30 cellular contexts compared by ENCODE assay signal in the genomic region with DNA sequence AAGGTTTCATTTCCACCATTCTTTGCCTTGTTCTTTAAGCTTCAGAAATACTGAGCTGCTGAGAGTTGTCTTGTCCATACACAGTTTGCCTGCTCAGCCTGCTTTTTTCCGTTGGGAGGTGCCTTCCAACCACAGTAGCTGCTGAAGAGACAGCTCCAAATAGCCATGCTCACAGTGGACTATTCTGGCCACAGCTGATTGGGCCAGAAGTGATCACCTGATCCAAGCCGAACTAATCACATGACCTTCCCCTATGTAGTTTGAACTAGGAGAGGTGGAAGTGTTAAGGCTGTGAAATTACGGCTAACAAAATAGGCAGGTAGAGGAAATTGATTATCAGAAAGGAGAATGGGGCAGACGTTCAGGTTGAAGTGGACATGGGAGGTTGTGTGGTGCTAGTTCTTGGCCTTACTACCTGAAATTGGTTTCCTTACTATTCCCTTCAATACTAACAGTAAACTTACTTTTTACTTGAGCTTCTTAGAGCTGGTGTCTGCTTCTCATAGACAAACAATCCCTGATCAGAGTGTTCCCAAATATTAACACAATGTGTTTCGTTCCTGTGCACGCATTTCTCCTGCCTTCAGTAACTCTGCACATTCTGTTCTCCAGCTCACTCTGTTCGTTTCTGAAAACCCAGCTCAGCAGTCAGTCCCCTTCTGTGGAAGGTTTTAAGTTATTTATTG.
A peak's percentile ranks its signal among the peaks of the same experiment; 100 is the strongest.
DNase-seq lines count a peak whose midpoint lies in the region; ATAC-seq, FAIRE-seq and TF ChIP-seq lines count a peak whose summit lies in the region.
"Had no signal": no experiment of that assay in that cellular context is flagged by ENCODE, and none has a peak within 500 bp of the region (broad histone marks: within the 10 kb centered on the region; RNA-seq: fewer than 3 reads in every experiment).

No MANE protein-coding gene starts in this region.

- CTCF ChIA-PET in A549 (lab: Yijun Ruan, JAX), result interaction anchor here (0.5 to 0.8 kb wide), 2 partner anchors 14 to 314 kb away, joined by 3 read pairs; no protein-coding TSS in a partner anchor

- peaks cover 9% of the 10 kb centered on the region for H3K9me2 ChIP-seq in GM23338 (ENCODE audit: insufficient read depth)

- peak in 1 of 2 experiments; percentile 33 for DNase-seq in A549 (ENCODE audit: low read depth in 1 of 2, low spot score in 1 of 2)
- DNase-seq in GM23338 (ENCODE audit: low spot score), result no peak
- peak; percentile 13 to 36 for DNase-seq in SJCRH30
- DNase-seq in mesendoderm, result peak; percentile 16
- no peak for DNase-seq in iPS-NIHi7 (ENCODE audit: extremely low spot score)
- no peak for DNase-seq in DMS 273 treated with DMSO at 0.1 percent for 48 hours (lab: John Stamatoyannopoulos, UW)
- no peak for DNase-seq in COLO829 (ENCODE audit: low spot score)
- no peak for DNase-seq in hypothalamus (lab: John Stamatoyannopoulos, UW)
- DNase-seq: activated CD4-positive, CD25-positive, alpha-beta regulatory T cell; activated naive CD4-positive, alpha-beta T cell; activated T-cell treated with anti-CD3 and anti-CD28 coated beads, Interleukin-2, amount 50 U/mL, for 72 hours; cerebellar nuclear complex; H7; left lung; MM.1S; NCI-H1417 treated with DMSO at 0.1 percent for 48 hours; NCI-H2107; NCI-H524; PC-9; SHP77; stimulated activated CD4-positive, alpha-beta T cell treated with anti-CD3 and anti-CD28 coated beads, Interleukin-1b, Interleukin-23, amount 100 ng/mL, for 48 hours; SW 1271; T1000; upper lobe of left lung had no signal

- H3F3A ChIP-seq in GM23338 (replicated peaks; ENCODE audit: low read depth), result no peaks in the 10 kb centered on the region

- no peak overlapping the region for H3K27ac Mint-ChIP-seq in GM23338
- H3K27ac Mint-ChIP-seq: activated T-cell treated with anti-CD3 and anti-CD28 coated beads, Interleukin-2, amount 50 U/mL, for 72 hours; IgD-negative memory B cell had no signal

- H3K56ac ChIP-seq in mesendoderm (ENCODE audit: low read length), result no peak overlapping the region

- POLR2A ChIA-PET in A549 (lab: Yijun Ruan, JAX), result no interaction called here

- no peak for TF ChIP-seq RAD21 in A549 (conservative IDR thresholded peaks at IDR 0.05 in 1 of 2, IDR thresholded peaks at IDR 0.05 in 1 of 2)

- H3K18ac ChIP-seq in mesendoderm (ENCODE audit: low read length), result no peak overlapping the region

- TF ChIP-seq CTCF in A549 (IDR thresholded peaks at IDR 0.05) (no peak), GM23338 (conservative IDR thresholded peaks at IDR 0.05; ENCODE audit: low read depth in 2 of 2) (no peak)

- no peak overlapping the region for H3K23ac ChIP-seq in mesendoderm (ENCODE audit: low read length)

- H2AFZ ChIP-seq in GM23338, result peak overlapping the region; percentile 56; the same call in 1 of the 2 replicates
- H2AFZ ChIP-seq: PC-9 had no signal

- no peak overlapping the region for H3K4ac ChIP-seq in mesendoderm (ENCODE audit: low read depth, low read length)

- H3K4me2 ChIP-seq in A549 (no peak overlapping the region), GM23338 (no peak overlapping the region), mesendoderm (ENCODE audit: low read length) (no peak overlapping the region)
- H3K4me2 ChIP-seq: BLaER1, PC-9, smooth muscle cell had no signal

- no peak for TF ChIP-seq EP300 in A549 (IDR thresholded peaks at IDR 0.05)

- H3K27me3 ChIP-seq in GM23338 (ENCODE audit: insufficient read depth) (no peaks in the 10 kb centered on the region), SJCRH30 (no peaks in the 10 kb centered on the region), mesendoderm (ENCODE audit: insufficient read depth, low read length, poor library complexity) (no peaks in the 10 kb centered on the region)
- H3K27me3 ChIP-seq: BLaER1, gastroesophageal sphincter, left lung, upper lobe of left lung had no signal

- no peak overlapping the region for H2BK15ac ChIP-seq in mesendoderm (replicated peaks; ENCODE audit: low read depth)

- H2AK5ac ChIP-seq in mesendoderm (ENCODE audit: low read length), result no peak overlapping the region

- no peak for FAIRE-seq in A549 (lab: Jason Lieb, UNC)
- FAIRE-seq: D721Med, islet of Langerhans had no signal

- no peaks in the 10 kb centered on the region for H3K79me1 ChIP-seq in mesendoderm (ENCODE audit: low read length)

- H3K9me3 ChIP-seq in A549, result no peaks in the 10 kb centered on the region
- H3K9me3 ChIP-seq in SJCRH30 (replicated peaks), result no peaks in the 10 kb centered on the region
- H3K9me3 ChIP-seq: BLaER1, gastroesophageal sphincter, left lung, upper lobe of left lung had no signal

- TF ChIP-seq POLR2A in A549 (IDR thresholded peaks at IDR 0.05; ENCODE audit: low read length), result no peak

- H4K20me1 ChIP-seq in GM23338 (replicated peaks; ENCODE audit: insufficient read depth), result no peaks in the 10 kb centered on the region
- H4K20me1 ChIP-seq: BLaER1 had no signal

- no peaks in the 10 kb centered on the region for H3K36me3 ChIP-seq in GM23338 (ENCODE audit: insufficient read depth)
- H3K36me3 ChIP-seq in SJCRH30, result no peaks in the 10 kb centered on the region
- H3K36me3 ChIP-seq in mesendoderm (ENCODE audit: control insufficient read depth, insufficient read depth, low read length), result no peaks in the 10 kb centered on the region
- H3K36me3 ChIP-seq: BLaER1, gastroesophageal sphincter, left lung, upper lobe of left lung had no signal

- no peaks in the 10 kb centered on the region; the same call in 2 of the 3 replicates for H3K4me1 Mint-ChIP-seq in GM23338

- 15% methylated on average over 7 of the region's 7 CpGs for WGBS in A549 (ENCODE audit: missing lambda C conversion rate)
- WGBS in mesendoderm (ENCODE audit: extremely low coverage, insufficient coverage, low lambda C conversion rate), result no CpG with 5 or more reads among the region's 7 CpGs

- ATAC-seq in A549 (peak; percentile 19 to 36; a peak in 1 of 6 replicates), GM23338 (no peak)
- ATAC-seq: activated T-cell treated with anti-CD3 and anti-CD28 coated beads, Interleukin-2, amount 50 U/mL, for 72 hours; gastroesophageal sphincter; left lung had no signal

- H4K8ac ChIP-seq in mesendoderm (ENCODE audit: low read depth, low read length), result no peak overlapping the region

- no peak overlapping the region for H2BK120ac ChIP-seq in mesendoderm (ENCODE audit: low read depth, low read length)

- H3K36me3 Mint-ChIP-seq in GM23338 (ENCODE audit: low read depth), result no peaks in the 10 kb centered on the region
- H3K36me3 Mint-ChIP-seq: IgD-negative memory B cell had no signal

- H3K79me2 ChIP-seq in GM23338 (replicated peaks; ENCODE audit: insufficient read depth) (no peaks in the 10 kb centered on the region), mesendoderm (ENCODE audit: control insufficient read depth, insufficient read depth, low read length) (no peaks in the 10 kb centered on the region)

- no peak overlapping the region for H4K5ac ChIP-seq in mesendoderm (ENCODE audit: low read length)

- H3K27me3 Mint-ChIP-seq in GM23338 (ENCODE audit: insufficient read depth, low read depth, poor library complexity), result no peaks in the 10 kb centered on the region
- H3K27me3 Mint-ChIP-seq: IgD-negative memory B cell had no signal

- H3K27ac ChIP-seq in A549, result no peak overlapping the region
- H3K27ac ChIP-seq in GM23338 (ENCODE audit: low read depth), result no peak overlapping the region
- no peak overlapping the region for H3K27ac ChIP-seq in SJCRH30
- no peak overlapping the region for H3K27ac ChIP-seq in mesendoderm (ENCODE audit: low read depth, low read length)
- H3K27ac ChIP-seq: BLaER1, left lung, PC-9, upper lobe of left lung had no signal

- H3K4me1 ChIP-seq in A549 (no peaks in the 10 kb centered on the region), GM23338 (ENCODE audit: insufficient read depth) (no peaks in the 10 kb centered on the region; the same call in 1 of the 2 replicates), SJCRH30 (no peaks in the 10 kb centered on the region), mesendoderm (ENCODE audit: control insufficient read depth, low read depth, low read length) (peaks cover 3% of the 10 kb centered on the region)
- H3K4me1 ChIP-seq: BLaER1, left lung had no signal

- no peak overlapping the region for H2BK5ac ChIP-seq in mesendoderm (ENCODE audit: low read length)

- no peak overlapping the region for H3K9ac ChIP-seq in mesendoderm (ENCODE audit: low read length)
- H3K9ac ChIP-seq: BLaER1 had no signal

- H3K4me3 ChIP-seq in A549 (no peak overlapping the region), GM23338 (no peak overlapping the region), SJCRH30 (no peak overlapping the region), mesendoderm (ENCODE audit: low read length) (no peak overlapping the region)
- H3K4me3 ChIP-seq: BLaER1, gastroesophageal sphincter, left lung, PC-9, smooth muscle cell, upper lobe of left lung had no signal

- H3K4me3 Mint-ChIP-seq in GM23338, result no peak overlapping the region
- H3K4me3 Mint-ChIP-seq: activated T-cell treated with anti-CD3 and anti-CD28 coated beads, Interleukin-2, amount 50 U/mL, for 72 hours; IgD-negative memory B cell had no signal

- H3K9me3 Mint-ChIP-seq in GM23338, result no peaks in the 10 kb centered on the region

TF ChIP-seq in A549, 52 proteins besides CTCF, POLR2A, EP300 and RAD21 (continues in another document):
- no peak for TF ChIP-seq GATA3 (IDR thresholded peaks at IDR 0.05; ENCODE audit: borderline replicate concordance)
- TF ChIP-seq, protein P1, sequence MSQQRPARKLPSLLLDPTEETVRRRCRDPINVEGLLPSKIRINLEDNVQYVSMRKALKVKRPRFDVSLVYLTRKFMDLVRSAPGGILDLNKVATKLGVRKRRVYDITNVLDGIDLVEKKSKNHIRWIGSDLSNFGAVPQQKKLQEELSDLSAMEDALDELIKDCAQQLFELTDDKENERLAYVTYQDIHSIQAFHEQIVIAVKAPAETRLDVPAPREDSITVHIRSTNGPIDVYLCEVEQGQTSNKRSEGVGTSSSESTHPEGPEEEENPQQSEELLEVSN (IDR thresholded peaks at IDR 0.05; ENCODE audit: borderline replicate concordance, low read depth), result no peak
- no peak for TF ChIP-seq SMC3 (IDR thresholded peaks at IDR 0.05)

TF ChIP-seq in GM23338, 12 proteins besides CTCF, POLR2A, EP300 and RAD21 (continues in another document):
- TF ChIP-seq POLR2AphosphoS5 (IDR thresholded peaks at IDR 0.05; ENCODE audit: low read depth), result no peak
- no peak for TF ChIP-seq NANOG (IDR thresholded peaks at IDR 0.05; ENCODE audit: borderline replicate concordance)

Comparison
In these comparisons a context has a peak if more than half of its experiments do, and no peak if none do; other contexts are left out.
1. DNase-seq: peak in SJCRH30 (2 of 2) and mesendoderm (single experiment); none in GM23338 (single experiment), iPS-NIHi7 (single experiment), DMS 273 treated with DMSO at 0.1 percent for 48 hours (single experiment), COLO829 (single experiment) and hypothalamus (0 of 51).